Comparison of ENCODE assay signal across 1 cellular context in genomic region chr6:28863607-28864320, GRCh38.
TF ChIP-seq lines count a peak whose summit lies in the region.

No MANE protein-coding gene starts in this region.

TF ChIP-seq in K562, 482 proteins besides CTCF, POLR2A, EP300 and RAD21 (continued from another document and continues in another):
- TF ChIP-seq ARID4B (CRISPR knock-in tag; IDR thresholded peaks at IDR 0.05) (0 out of 2 replicates have a peak, but pooled peaks have one; percentile 39), MGA (IDR thresholded peaks at IDR 0.05) (peak; percentile 100), ZNF696 (CRISPR knock-in tag; conservative IDR thresholded peaks at IDR 0.05) (no peak), NR2C2 (CRISPR knock-in tag; IDR thresholded peaks at IDR 0.05) (no peak), NR2C2 (tag; IDR thresholded peaks at IDR 0.05) (peak; percentile 50; the same call in 1 of the 2 replicates), MAX (CRISPR knock-in tag; IDR thresholded peaks at IDR 0.05) (peak; percentile 99), THRAP3 (IDR thresholded peaks at IDR 0.05; ENCODE audit: borderline replicate concordance) (0 out of 2 replicates have a peak, but pooled peaks have one; percentile 74), FOXK2 (conservative IDR thresholded peaks at IDR 0.05 in 1 of 2, IDR thresholded peaks at IDR 0.05 in 1 of 2; ENCODE audit: low read depth in 2 of 2) (peak; percentile 60 to 85), ZNF232 (CRISPR knock-in tag; IDR thresholded peaks at IDR 0.05) (peak; percentile 91), ZNF395 (CRISPR knock-in tag; IDR thresholded peaks at IDR 0.05) (0 out of 2 replicates have a peak, but pooled peaks have one; percentile 36), NRF1 (conservative IDR thresholded peaks at IDR 0.05 in 1 of 2, IDR thresholded peaks at IDR 0.05 in 1 of 2) (peak; percentile 79 to 83), MAFG (tag; conservative IDR thresholded peaks at IDR 0.05) (peak; percentile 85), RBM25 (IDR thresholded peaks at IDR 0.05; ENCODE audit: low read depth, low read length, severe bottlenecking) (no peak), XRCC5 (IDR thresholded peaks at IDR 0.05; ENCODE audit: low read depth, low read length) (peak; percentile 82), NKRF (IDR thresholded peaks at IDR 0.05; ENCODE audit: borderline replicate concordance) (no peak; the same call in 1 of the 2 replicates), RBBP5 (IDR thresholded peaks at IDR 0.05; ENCODE audit: borderline replicate concordance, insufficient read depth, low read length, poor library complexity, severe bottlenecking) (peak; percentile 99), GTF2F1 (IDR thresholded peaks at IDR 0.05; ENCODE audit: low read depth, low read length) (peak; percentile 65; the same call in 1 of the 2 replicates)
- TF ChIP-seq, protein P1, sequence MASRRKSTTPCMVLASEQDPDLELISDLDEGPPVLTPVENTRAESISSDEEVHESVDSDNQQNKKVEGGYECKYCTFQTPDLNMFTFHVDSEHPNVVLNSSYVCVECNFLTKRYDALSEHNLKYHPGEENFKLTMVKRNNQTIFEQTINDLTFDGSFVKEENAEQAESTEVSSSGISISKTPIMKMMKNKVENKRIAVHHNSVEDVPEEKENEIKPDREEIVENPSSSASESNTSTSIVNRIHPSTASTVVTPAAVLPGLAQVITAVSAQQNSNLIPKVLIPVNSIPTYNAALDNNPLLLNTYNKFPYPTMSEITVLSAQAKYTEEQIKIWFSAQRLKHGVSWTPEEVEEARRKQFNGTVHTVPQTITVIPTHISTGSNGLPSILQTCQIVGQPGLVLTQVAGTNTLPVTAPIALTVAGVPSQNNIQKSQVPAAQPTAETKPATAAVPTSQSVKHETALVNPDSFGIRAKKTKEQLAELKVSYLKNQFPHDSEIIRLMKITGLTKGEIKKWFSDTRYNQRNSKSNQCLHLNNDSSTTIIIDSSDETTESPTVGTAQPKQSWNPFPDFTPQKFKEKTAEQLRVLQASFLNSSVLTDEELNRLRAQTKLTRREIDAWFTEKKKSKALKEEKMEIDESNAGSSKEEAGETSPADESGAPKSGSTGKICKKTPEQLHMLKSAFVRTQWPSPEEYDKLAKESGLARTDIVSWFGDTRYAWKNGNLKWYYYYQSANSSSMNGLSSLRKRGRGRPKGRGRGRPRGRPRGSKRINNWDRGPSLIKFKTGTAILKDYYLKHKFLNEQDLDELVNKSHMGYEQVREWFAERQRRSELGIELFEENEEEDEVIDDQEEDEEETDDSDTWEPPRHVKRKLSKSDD (conservative IDR thresholded peaks at IDR 0.05; ENCODE audit: low read length), result peak; percentile 68; the same call in 1 of the 2 replicates
